In the genomic region with DNA sequence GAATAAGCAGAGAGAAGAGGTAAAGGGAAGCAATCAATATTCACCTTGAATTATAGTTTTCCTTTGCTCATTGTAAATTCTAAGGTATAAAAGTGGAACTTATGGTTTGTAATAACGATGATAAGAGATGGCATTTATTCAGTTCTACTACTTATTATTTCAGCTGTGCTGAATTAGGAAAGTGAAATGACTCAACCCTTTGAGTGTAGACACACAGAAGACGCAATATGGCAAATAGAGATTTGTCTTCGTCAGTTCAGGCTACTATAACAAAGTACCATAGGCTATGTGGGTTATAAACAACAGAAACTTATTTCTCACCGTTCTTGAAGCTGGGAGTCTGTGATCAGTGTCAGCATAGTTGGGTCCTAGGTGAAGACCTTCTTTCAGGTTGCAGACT, we compare ENCODE assay signal across 12 cellular contexts.
A peak's percentile ranks its signal among the peaks of the same experiment; 100 is the strongest.
DNase-seq lines count a peak whose midpoint lies in the region; TF ChIP-seq lines count a peak whose summit lies in the region.
"Had no signal": no experiment of that assay in that cellular context is flagged by ENCODE, and none has a peak within 500 bp of the region (broad histone marks: within the 10 kb centered on the region; RNA-seq: fewer than 3 reads in every experiment).

No MANE protein-coding gene starts in this region.

- no peak overlapping the region for H2AK5ac ChIP-seq in neuronal stem cell (ENCODE audit: low read depth, low read length)

- H2BK5ac ChIP-seq in neuronal stem cell (ENCODE audit: low read length): no peak overlapping the region

- H3K14ac ChIP-seq in neuronal stem cell (ENCODE audit: low read length): no peak overlapping the region

- H3K9me3 Mint-ChIP-seq in mesothelial cell of epicardium: peaks cover 22% of the 10 kb centered on the region

- peak overlapping the region; percentile 24 for H3K4me3 Mint-ChIP-seq in mesothelial cell of epicardium
- H3K4me3 Mint-ChIP-seq: CD8-positive, alpha-beta memory T cell had no signal

- H3K27ac Mint-ChIP-seq in mesothelial cell of epicardium: peak overlapping the region; percentile 26
- H3K27ac Mint-ChIP-seq: CD8-positive, alpha-beta memory T cell had no signal

- H2BK15ac ChIP-seq in neuronal stem cell (ENCODE audit: low read length): no peak overlapping the region

- no peak overlapping the region for H3K9ac ChIP-seq in neuronal stem cell (ENCODE audit: low read depth, low read length, poor library complexity)
- H3K9ac ChIP-seq: BLaER1 had no signal

- no peak for TF ChIP-seq CTCF in fibroblast of mammary gland (conservative IDR thresholded peaks at IDR 0.05; ENCODE audit: control insufficient read depth, insufficient read depth, low read depth, low read length)
- TF ChIP-seq CTCF in mesothelial cell of epicardium (IDR thresholded peaks at IDR 0.05; ENCODE audit: unreplicated experiment): no peak

- H3K23ac ChIP-seq in neuronal stem cell (ENCODE audit: low read depth, low read length, poor library complexity): no peak overlapping the region

- H2AFZ ChIP-seq in neuronal stem cell (ENCODE audit: low read length): no peak overlapping the region

- H3K18ac ChIP-seq in neuronal stem cell (ENCODE audit: low read length): no peak overlapping the region

- H3K27me3 Mint-ChIP-seq in mesothelial cell of epicardium (ENCODE audit: low read depth): no peaks in the 10 kb centered on the region
- H3K27me3 Mint-ChIP-seq: CD8-positive, alpha-beta memory T cell had no signal

- no peak overlapping the region for H3K4me3 ChIP-seq in fibroblast of mammary gland (ENCODE audit: control insufficient read depth, low read depth, low read length)
- H3K4me3 ChIP-seq in neuronal stem cell (ENCODE audit: low read length in 2 of 2): no peak overlapping the region
- H3K4me3 ChIP-seq: BLaER1 had no signal

- H3K27ac ChIP-seq in neuronal stem cell (replicated peaks; ENCODE audit: low read length): no peak overlapping the region
- H3K27ac ChIP-seq: BLaER1, HL-60 had no signal

- H3K4me1 Mint-ChIP-seq in mesothelial cell of epicardium: peaks cover 21% of the 10 kb centered on the region
- H3K4me1 Mint-ChIP-seq: CD8-positive, alpha-beta memory T cell had no signal

- no peaks in the 10 kb centered on the region for H3K27me3 ChIP-seq in neuronal stem cell (ENCODE audit: control insufficient read depth in 3 of 3, insufficient read depth in 3 of 3, low read depth in 1 of 3, low read length in 3 of 3)
- H3K27me3 ChIP-seq: BLaER1 had no signal

- no peak overlapping the region for H3K4ac ChIP-seq in neuronal stem cell (ENCODE audit: low read length)

- no CpG with 5 or more reads among the region's 4 CpGs for WGBS in neuronal stem cell (ENCODE audit: extremely low coverage in 2 of 2, insufficient read length in 2 of 2, insufficient replicate concordance in 1 of 2), 2 donors

- H3K79me1 ChIP-seq in neuronal stem cell (ENCODE audit: low read depth, low read length): no peaks in the 10 kb centered on the region

- no peak overlapping the region for H4K91ac ChIP-seq in neuronal stem cell (ENCODE audit: low read depth, low read length, poor library complexity)

- no peaks in the 10 kb centered on the region for H3K9me3 ChIP-seq in neuronal stem cell (replicated peaks in 1 of 2; ENCODE audit: control insufficient read depth in 2 of 2, insufficient read depth in 1 of 2, low read depth in 1 of 2, low read length in 2 of 2)
- H3K9me3 ChIP-seq: BLaER1, Caco-2 had no signal

- H3K4me2 ChIP-seq in neuronal stem cell (ENCODE audit: insufficient read depth, low read length, poor library complexity, severe bottlenecking): no peak overlapping the region
- H3K4me2 ChIP-seq: BLaER1 had no signal

- no peak overlapping the region for H4K8ac ChIP-seq in neuronal stem cell (ENCODE audit: low read depth, low read length)

- no peaks in the 10 kb centered on the region for H3K4me1 ChIP-seq in neuronal stem cell (ENCODE audit: control insufficient read depth in 2 of 2, insufficient read depth in 1 of 2, low read depth in 1 of 2, low read length in 2 of 2)
- H3K4me1 ChIP-seq: BLaER1, Caco-2 had no signal

- H3K36me3 Mint-ChIP-seq in mesothelial cell of epicardium: peaks cover 24% of the 10 kb centered on the region
- H3K36me3 Mint-ChIP-seq: CD8-positive, alpha-beta memory T cell had no signal

- DNase-seq in ELR (ENCODE audit: low read depth) (peak; percentile 18), LHCN-M2 (ENCODE audit: low read depth) (peak; percentile 72), fibroblast of mammary gland (ENCODE audit: low read depth) (peak; percentile 7), mesothelial cell of epicardium (ENCODE audit: low spot score in 2 of 2, unreplicated experiment in 2 of 2) (no peak), DMS153 treated with DMSO at 0.1 percent for 48 hours (lab: John Stamatoyannopoulos, UW; ENCODE audit: unreplicated experiment) (no peak), neuronal stem cell (ENCODE audit: low spot score) (no peak), SIG-M5 treated with dmso at 0.1 percent for 504 hours (lab: John Stamatoyannopoulos, UW; ENCODE audit: unreplicated experiment) (no peak)
- DNase-seq: Caco-2; CD8-positive, alpha-beta memory T cell; DMS53 had no signal

- no peak overlapping the region for H2BK120ac ChIP-seq in neuronal stem cell (ENCODE audit: low read depth, low read length)

- H2BK12ac ChIP-seq in neuronal stem cell (ENCODE audit: low read length): no peak overlapping the region

- H3K36me3 ChIP-seq in neuronal stem cell (replicated peaks in 1 of 2; ENCODE audit: control insufficient read depth in 2 of 2, insufficient read depth in 2 of 2, low read length in 2 of 2): no peaks in the 10 kb centered on the region
- H3K36me3 ChIP-seq: BLaER1 had no signal

Comparison
In these comparisons a context has a peak if more than half of its experiments do, and no peak if none do; other contexts are left out.
1. DNase-seq: peak in ELR (single experiment), LHCN-M2 (single experiment) and fibroblast of mammary gland (single experiment); none in mesothelial cell of epicardium (0 of 2), DMS153 treated with DMSO at 0.1 percent for 48 hours (single experiment), neuronal stem cell (single experiment) and SIG-M5 treated with dmso at 0.1 percent for 504 hours (single experiment).